In the genomic region with DNA sequence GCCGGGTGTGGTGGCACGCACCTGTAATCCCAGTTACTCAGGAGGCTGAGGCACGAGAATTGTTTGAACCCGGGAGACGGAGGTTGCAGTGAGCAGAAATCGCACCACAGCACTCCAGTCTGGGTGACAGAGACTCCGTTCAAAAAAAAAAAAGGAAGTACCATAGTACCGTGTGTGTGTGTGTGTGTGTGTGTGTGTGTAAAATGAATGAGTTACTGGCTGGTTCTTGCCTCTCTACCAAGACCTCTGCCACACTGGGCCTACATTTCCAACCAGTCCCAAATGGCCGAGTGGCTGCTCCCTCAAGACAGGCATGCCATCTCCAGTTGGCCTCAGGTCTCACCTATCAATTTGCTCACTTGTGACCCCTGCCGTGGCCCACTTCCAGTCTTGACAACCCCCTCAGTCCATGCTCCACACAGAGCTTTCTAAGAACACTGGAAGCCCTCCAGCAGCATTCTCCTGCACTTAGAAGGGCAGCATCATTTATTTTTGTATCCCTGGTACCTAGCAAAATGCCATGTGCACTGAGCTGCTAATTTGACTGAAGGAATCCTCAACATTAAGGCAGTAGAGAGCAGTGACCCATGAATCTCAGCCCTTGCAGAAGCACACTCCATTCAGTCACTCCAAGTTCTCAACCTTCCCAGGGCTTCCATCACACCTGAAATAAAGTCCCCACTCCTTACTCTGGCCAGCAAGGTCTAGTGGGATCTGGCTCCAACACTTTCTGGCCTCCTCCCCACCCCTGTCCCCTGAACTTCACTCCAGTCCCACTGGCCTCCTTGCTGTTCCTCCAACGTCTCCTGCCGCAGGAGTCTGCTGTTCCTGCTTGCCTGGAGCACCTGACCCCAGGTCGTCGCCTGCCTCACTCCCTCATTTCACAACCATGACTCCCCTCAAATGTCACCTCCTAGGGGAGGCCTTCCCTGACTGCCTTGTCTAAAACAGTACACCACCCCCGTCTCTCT, we compare ENCODE assay signal across 9 cellular contexts. TPM values are rescaled to one million over a fixed set of nuclear protein-coding genes. Genes with fewer than 3 reads are reported as not detected.
A peak's percentile ranks its signal among the peaks of the same experiment; 100 is the strongest.
DNase-seq lines count a peak whose midpoint lies in the region; ATAC-seq and TF ChIP-seq lines count a peak whose summit lies in the region.
"Had no signal": no experiment of that assay in that cellular context is flagged by ENCODE, and none has a peak within 500 bp of the region (broad histone marks: within the 10 kb centered on the region; RNA-seq: fewer than 3 reads in every experiment).

No MANE protein-coding gene starts in this region.

- H3K79me1 ChIP-seq in H9 (ENCODE audit: insufficient read depth, low read depth, low read length, poor library complexity, severe bottlenecking), result no peaks in the 10 kb centered on the region

- H3K56ac ChIP-seq in H9 (ENCODE audit: insufficient read length, low read depth, low read length), result no peak overlapping the region

- H3K4me3 Mint-ChIP-seq in H9 (no peak overlapping the region; a peak in 1 of 5 replicates), endodermal cell (no peak overlapping the region)

- peaks cover 4 to 48% (median 26%) of the 10 kb centered on the region in 3 experiments; a peak in 6 of 7 replicates for H3K36me3 Mint-ChIP-seq in H9 (ENCODE audit: insufficient read depth in 1 of 3, low read depth in 3 of 3)
- peaks cover 47% of the 10 kb centered on the region for H3K36me3 Mint-ChIP-seq in endodermal cell (ENCODE audit: low read depth)

- peaks cover 30 to 38% of the 10 kb centered on the region in 2 experiments for H3K4me1 Mint-ChIP-seq in H9
- H3K4me1 Mint-ChIP-seq in endodermal cell, result peaks cover 47% of the 10 kb centered on the region

- no peak overlapping the region for H3K4ac ChIP-seq in H9 (ENCODE audit: low read depth, low read length)

- peaks cover 2% of the 10 kb centered on the region for H4K20me1 ChIP-seq in H9 (ENCODE audit: control insufficient read depth, insufficient read depth, insufficient read length)

- WGBS in H9 (ENCODE audit: extremely low coverage, insufficient read length, low lambda C conversion rate), result no CpG with 5 or more reads among the region's 15 CpGs
- 93 to 94% methylated on average over 12 to 15 of the region's 15 CpGs for WGBS in endodermal cell (ENCODE audit: insufficient coverage in 1 of 2, insufficient read length in 1 of 2), 2 experiments

- no peak overlapping the region for H3K14ac ChIP-seq in H9 (ENCODE audit: insufficient read depth, low read length)

- no peak overlapping the region for H3T11ph ChIP-seq in H9 (ENCODE audit: low read length)

- H3K27me3 ChIP-seq in H9 (ENCODE audit: insufficient read depth, low read length), result no peaks in the 10 kb centered on the region
- H3K27me3 ChIP-seq in Peyer's patch, result no peaks in the 10 kb centered on the region
- no peaks in the 10 kb centered on the region for H3K27me3 ChIP-seq in endodermal cell (ENCODE audit: control insufficient read depth, insufficient read depth, low read length, poor library complexity, severe bottlenecking)

- no peak overlapping the region for H2AK5ac ChIP-seq in H9 (ENCODE audit: insufficient read length, low read length)

- H2BK20ac ChIP-seq in H9 (ENCODE audit: low read depth, low read length, poor library complexity, severe bottlenecking), result no peak overlapping the region

- no peak overlapping the region for H2BK5ac ChIP-seq in H9 (ENCODE audit: insufficient read length, low read length)

- TF ChIP-seq POLR2A in Peyer's patch (IDR thresholded peaks at IDR 0.05), result no peak

- H4K8ac ChIP-seq in H9 (replicated peaks; ENCODE audit: insufficient read length, low read depth, low read length), result no peak overlapping the region

- no peak overlapping the region for H4K91ac ChIP-seq in H9 (ENCODE audit: insufficient read length, low read depth, low read length)

- no peaks in the 10 kb centered on the region for H3K9me3 Mint-ChIP-seq in H9
- H3K9me3 Mint-ChIP-seq in endodermal cell, result no peaks in the 10 kb centered on the region

- H3K4me1 ChIP-seq in H9 (ENCODE audit: insufficient read depth, low read length) (no peaks in the 10 kb centered on the region), Peyer's patch (peaks cover 0 to 80% (median 3%) of the 10 kb centered on the region in 4 donors), endodermal cell (ENCODE audit: control insufficient read depth, insufficient read depth, low read length) (peaks cover 5% of the 10 kb centered on the region)

- no peaks in the 10 kb centered on the region for H3K23me2 ChIP-seq in H9 (ENCODE audit: insufficient read length, low read depth, low read length, poor library complexity, severe bottlenecking)

- no peak overlapping the region for H4K5ac ChIP-seq in H9 (ENCODE audit: insufficient read length, low read depth, low read length)

- H3K4me3 ChIP-seq in Peyer's patch (no peak overlapping the region), endodermal cell (ENCODE audit: low read length) (no peak overlapping the region), skin epidermis (no peak overlapping the region)
- H3K4me3 ChIP-seq: HAP-1 had no signal

- H3K4me2 ChIP-seq in H9 (ENCODE audit: insufficient read depth, insufficient read length, low read length), result no peak overlapping the region

- DNase-seq in H9 (no peak), Peyer's patch (no peak), endodermal cell (no peak), AG08395 (ENCODE audit: low spot score) (no peak), superior temporal gyrus (ENCODE audit: extremely low spot score) (no peak), dermis blood vessel endothelial cell (no peak)

- TF ChIP-seq CTCF in H9 (conservative IDR thresholded peaks at IDR 0.05), result no peak
- no peak for TF ChIP-seq CTCF in Peyer's patch (IDR thresholded peaks at IDR 0.05)
- TF ChIP-seq CTCF in endodermal cell (conservative IDR thresholded peaks at IDR 0.05), result no peak

- H3K27ac Mint-ChIP-seq in H9 (peak overlapping the region; percentile 52 to 91 (median 59)), endodermal cell (peak overlapping the region; percentile 17)

- H3K36me3 ChIP-seq in Peyer's patch (peaks cover 0 to 16% (median 0%) of the 10 kb centered on the region in 3 donors), endodermal cell (ENCODE audit: control insufficient read depth, insufficient read depth, low read length) (peaks cover 39% of the 10 kb centered on the region)

- no peaks in the 10 kb centered on the region for H3K9me3 ChIP-seq in H9 (ENCODE audit: control insufficient read depth, low read depth, low read length)
- H3K9me3 ChIP-seq in Peyer's patch, result no peaks in the 10 kb centered on the region
- no peaks in the 10 kb centered on the region for H3K9me3 ChIP-seq in endodermal cell (ENCODE audit: control insufficient read depth, low read length)
- H3K9me3 ChIP-seq: HAP-1 had no signal

- no peak for ATAC-seq in HG03108 (IDR thresholded peaks at IDR 0.05; ENCODE audit: unreplicated experiment)

- no peak overlapping the region for H3K23ac ChIP-seq in H9 (ENCODE audit: insufficient read length, low read depth, low read length)

- H3K27ac ChIP-seq in H9 (ENCODE audit: insufficient read length, low read depth, low read length) (no peak overlapping the region), Peyer's patch (peak overlapping the region in 3 of 4 donors; percentile 57 to 80 (median 70)), endodermal cell (ENCODE audit: low read depth, low read length) (no peak overlapping the region), skin epidermis (peak overlapping the region in 18 of 21 experiments; percentile 17 to 89 (median 58))

- H2BK15ac ChIP-seq in H9 (ENCODE audit: low read depth, low read length), result no peak overlapping the region

- no peak overlapping the region for H3K9ac ChIP-seq in H9 (ENCODE audit: extremely low read depth, insufficient read length, low read length)
- no peak overlapping the region for H3K9ac ChIP-seq in endodermal cell (ENCODE audit: extremely low read depth, low read length, poor library complexity, severe bottlenecking)

- H3K79me2 ChIP-seq in H9 (ENCODE audit: insufficient read depth, low read length), result no peaks in the 10 kb centered on the region

- no peak overlapping the region for H2AFZ ChIP-seq in H9 (ENCODE audit: low read length)

- H2BK12ac ChIP-seq in H9 (ENCODE audit: insufficient read length, low read depth, low read length), result no peak overlapping the region

- no peak overlapping the region for H3K18ac ChIP-seq in H9 (ENCODE audit: insufficient read length, low read depth, low read length)

- H2BK120ac ChIP-seq in H9 (ENCODE audit: low read depth, low read length, poor library complexity, severe bottlenecking), result no peak overlapping the region

- no peaks in the 10 kb centered on the region for H3K27me3 Mint-ChIP-seq in H9 (ENCODE audit: low read depth)
- H3K27me3 Mint-ChIP-seq in endodermal cell (ENCODE audit: insufficient read depth), result no peaks in the 10 kb centered on the region

RNA-seq across cellular contexts. Expression of gene COX4I2, which starts 29.9 kb away (rescaled TPM):
- not detected in 2 replicates for total RNA-seq in H9 (2021)
- 1 to 10 TPM in 1 of 4 donors, not detected in 3; 2.5 TPM for total RNA-seq in Peyer's patch
- not detected for total RNA-seq in endodermal cell
- not detected for polyA plus RNA-seq in endodermal cell (2013, experiment 1 of 2)
- not detected for polyA plus RNA-seq in endodermal cell (2013, experiment 2 of 2)
- not detected in 2 replicates for total RNA-seq in dermis blood vessel endothelial cell

RNA-seq across cellular contexts. Expression of gene BCL2L1, which starts 55.1 kb away (rescaled TPM):
- total RNA-seq in H9 (2021), result 105 and 109 TPM in 2 replicates
- total RNA-seq in Peyer's patch, result 100 to 1,000 TPM in 3 of 4 donors, 10 to 100 TPM in 1; 85.0 to 185 (median 144) TPM
- total RNA-seq in endodermal cell, result 10 to 100 TPM; 60.3 to 89.5 TPM
- polyA plus RNA-seq in endodermal cell (2013, experiment 1 of 2), result 46.6 TPM
- polyA plus RNA-seq in endodermal cell (2013, experiment 2 of 2), result 43.2 TPM
- total RNA-seq in dermis blood vessel endothelial cell, result 46.1 and 62.9 TPM in 2 replicates

Comparison
In these comparisons a context has a peak if more than half of its experiments do, and no peak if none do; other contexts are left out.
1. H3K27ac ChIP-seq: peak in Peyer's patch (3 of 4) and skin epidermis (18 of 21); none in H9 (single experiment) and endodermal cell (single experiment).